Comparison of ENCODE assay signal across 1 cellular context in genomic region chr17:47323382-47324223, GRCh38.
A peak's percentile ranks its signal among the peaks of the same experiment; 100 is the strongest.
TF ChIP-seq lines count a peak whose summit lies in the region.

TSS of gene EFCAB13 (plus strand) at chr17:47323955. CDS start at chr17:47328354, 4,399 bp downstream.

TF ChIP-seq in HepG2, 621 proteins besides CTCF, POLR2A, EP300 and RAD21 (continued from another document and continues in another):
- TF ChIP-seq MAF1 (CRISPR knock-in tag; IDR thresholded peaks at IDR 0.05; ENCODE audit: borderline replicate concordance): no peak
- TF ChIP-seq CEBPZ (IDR thresholded peaks at IDR 0.05; ENCODE audit: low read length): no peak
- TF ChIP-seq ARNT (IDR thresholded peaks at IDR 0.05): no peak
- TF ChIP-seq ZNF619 (CRISPR knock-in tag; IDR thresholded peaks at IDR 0.05): no peak; the same call in 1 of the 2 replicates
- TF ChIP-seq PBX3 (CRISPR knock-in tag; IDR thresholded peaks at IDR 0.05; ENCODE audit: borderline replicate concordance): no peak
- peak; percentile 52; the same call in 1 of the 2 replicates for TF ChIP-seq FOXK1 (CRISPR knock-in tag; IDR thresholded peaks at IDR 0.05; ENCODE audit: borderline replicate concordance, low read depth)
- peak; percentile 98 for TF ChIP-seq ZMYM4 (CRISPR knock-in tag; IDR thresholded peaks at IDR 0.05)
- TF ChIP-seq MATR3 (CRISPR knock-in tag; IDR thresholded peaks at IDR 0.05): no peak
- peak; percentile 94 for TF ChIP-seq ZNF33B (CRISPR knock-in tag; IDR thresholded peaks at IDR 0.05)
- no peak for TF ChIP-seq NFATC3 (CRISPR knock-in tag; IDR thresholded peaks at IDR 0.05)
- 0 out of 2 replicates have a peak, but pooled peaks have one; percentile 17 for TF ChIP-seq ZNF775 (CRISPR knock-in tag; IDR thresholded peaks at IDR 0.05; ENCODE audit: borderline replicate concordance)
- no peak for TF ChIP-seq KIAA2018 (CRISPR knock-in tag; IDR thresholded peaks at IDR 0.05; ENCODE audit: borderline replicate concordance)
- peak; percentile 77 for TF ChIP-seq ELF4 (CRISPR knock-in tag; IDR thresholded peaks at IDR 0.05; ENCODE audit: borderline replicate concordance)
- TF ChIP-seq ZNF34 (CRISPR knock-in tag; IDR thresholded peaks at IDR 0.05; ENCODE audit: borderline replicate concordance): peak; percentile 95; the same call in 1 of the 2 replicates
- TF ChIP-seq MTF2 (CRISPR knock-in tag; IDR thresholded peaks at IDR 0.05; ENCODE audit: borderline replicate concordance): peak; percentile 97
- TF ChIP-seq ZBTB44 (CRISPR knock-in tag; IDR thresholded peaks at IDR 0.05): peak; percentile 92; the same call in 1 of the 2 replicates
- TF ChIP-seq FOXO1 (CRISPR knock-in tag; IDR thresholded peaks at IDR 0.05): peak; percentile 66; the same call in 1 of the 2 replicates
- TF ChIP-seq EED (CRISPR knock-in tag; IDR thresholded peaks at IDR 0.05): peak; percentile 92
- TF ChIP-seq TAF1 (CRISPR knock-in tag; IDR thresholded peaks at IDR 0.05): peak; percentile 75
- TF ChIP-seq ZBTB2 (CRISPR knock-in tag; IDR thresholded peaks at IDR 0.05; ENCODE audit: low read depth): peak; percentile 90
- no peak for TF ChIP-seq ZNF3 (CRISPR knock-in tag; IDR thresholded peaks at IDR 0.05)
- TF ChIP-seq ZNF180 (CRISPR knock-in tag; IDR thresholded peaks at IDR 0.05; ENCODE audit: borderline replicate concordance, low read depth): no peak
- TF ChIP-seq NFIB (CRISPR knock-in tag; IDR thresholded peaks at IDR 0.05; ENCODE audit: borderline replicate concordance): peak; percentile 85; the same call in 1 of the 2 replicates
- peak; percentile 79 for TF ChIP-seq NFYC (CRISPR knock-in tag; IDR thresholded peaks at IDR 0.05)
- TF ChIP-seq REL (CRISPR knock-in tag; conservative IDR thresholded peaks at IDR 0.05): peak; percentile 99
- peak; percentile 76; the same call in 1 of the 2 replicates for TF ChIP-seq ETS1 (CRISPR knock-in tag; IDR thresholded peaks at IDR 0.05)
- TF ChIP-seq HOMEZ (CRISPR knock-in tag; IDR thresholded peaks at IDR 0.05; ENCODE audit: low read depth): peak; percentile 80
- peak; percentile 77 for TF ChIP-seq PHF8 (CRISPR knock-in tag; IDR thresholded peaks at IDR 0.05)
- 0 out of 2 replicates have a peak, but pooled peaks have one; percentile 29 for TF ChIP-seq FUBP1 (CRISPR knock-in tag; IDR thresholded peaks at IDR 0.05; ENCODE audit: borderline replicate concordance)
- peak; percentile 98 for TF ChIP-seq ZNF772 (CRISPR knock-in tag; IDR thresholded peaks at IDR 0.05)
- peak; percentile 98; the same call in 1 of the 2 replicates for TF ChIP-seq ZNF790 (CRISPR knock-in tag; IDR thresholded peaks at IDR 0.05; ENCODE audit: borderline replicate concordance)
- no peak; the same call in 1 of the 2 replicates for TF ChIP-seq ZNF101 (CRISPR knock-in tag; IDR thresholded peaks at IDR 0.05; ENCODE audit: borderline replicate concordance, low read depth)
- peak; percentile 87; the same call in 1 of the 2 replicates for TF ChIP-seq ZNF816 (CRISPR knock-in tag; IDR thresholded peaks at IDR 0.05; ENCODE audit: borderline replicate concordance)
- peak; percentile 97 for TF ChIP-seq ZNF431 (CRISPR knock-in tag; IDR thresholded peaks at IDR 0.05; ENCODE audit: borderline replicate concordance, low read depth)
- TF ChIP-seq PAWR (CRISPR knock-in tag; IDR thresholded peaks at IDR 0.05; ENCODE audit: borderline replicate concordance): peak; percentile 37; the same call in 1 of the 2 replicates
- TF ChIP-seq ZNF724P (CRISPR knock-in tag; IDR thresholded peaks at IDR 0.05; ENCODE audit: borderline replicate concordance): peak; percentile 98
- TF ChIP-seq NR2C2 (CRISPR knock-in tag; IDR thresholded peaks at IDR 0.05; ENCODE audit: borderline replicate concordance): peak; percentile 76
- 0 out of 2 replicates have a peak, but pooled peaks have one; percentile 84 for TF ChIP-seq ZNF660 (CRISPR knock-in tag; IDR thresholded peaks at IDR 0.05; ENCODE audit: borderline replicate concordance, low read depth)
